Comparison of ENCODE assay signal across 7 cellular contexts in the genomic region with DNA sequence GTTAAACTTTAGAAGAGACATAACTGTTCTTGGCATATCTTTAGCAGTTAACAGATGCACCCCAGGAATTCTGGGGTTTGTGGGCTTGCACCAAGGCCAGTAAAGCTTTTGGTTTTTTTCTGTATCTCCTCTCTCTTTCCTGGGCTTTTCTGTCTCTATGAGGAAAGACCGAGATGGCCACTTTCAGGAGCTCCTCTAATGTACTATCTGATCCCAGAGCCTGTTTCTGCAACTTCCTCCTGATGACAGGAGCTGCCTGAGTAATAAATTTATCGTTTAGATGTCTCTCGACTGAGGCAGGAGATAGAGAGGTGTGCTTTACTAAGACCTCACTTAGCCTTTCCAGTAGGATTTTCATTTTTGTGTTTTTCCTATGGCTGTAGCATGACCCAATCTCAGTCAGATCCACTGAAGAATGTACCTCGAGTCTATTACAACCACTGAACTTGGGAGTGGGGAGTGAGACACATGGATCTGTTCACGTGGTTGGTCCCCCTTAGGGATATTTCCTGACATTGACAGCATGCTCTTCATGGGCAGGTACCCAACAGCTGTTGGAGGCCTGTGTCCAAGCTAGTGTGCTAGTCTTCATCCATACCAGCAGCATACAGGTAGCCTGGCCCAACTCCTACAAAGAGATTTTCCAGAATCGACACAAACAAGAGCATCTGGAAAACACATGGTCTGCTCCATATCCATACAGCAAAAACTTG. TPM values are rescaled to one million over a fixed set of nuclear protein-coding genes. Genes with fewer than 3 reads are reported as not detected.
"Had no signal": no experiment of that assay in that cellular context is flagged by ENCODE, and none has a peak within 500 bp of the region (broad histone marks: within the 10 kb centered on the region; RNA-seq: fewer than 3 reads in every experiment).

No MANE protein-coding gene starts in this region.

- H3K36me3 Mint-ChIP-seq: IgD-negative memory B cell had no signal

- DNase-seq: GM23248, H9, HCEC 1CT had no signal

- H3K4me1 Mint-ChIP-seq: IgD-negative memory B cell had no signal

- H3K4me3 Mint-ChIP-seq: H9, IgD-negative memory B cell had no signal

- H3K9me3 Mint-ChIP-seq: H9, IgD-negative memory B cell had no signal

- H3K27ac ChIP-seq: GM23248 had no signal

- H3K27ac Mint-ChIP-seq: H9, IgD-negative memory B cell had no signal

- ATAC-seq: HepG2 had no signal

- H3K4me3 ChIP-seq: GM23248 had no signal

RNA-seq across cellular contexts. Expression of a gene that starts 34.4 kb away (rescaled TPM):
- total RNA-seq: GM23248, H1, H9, HepG2, HT-29 had no signal

RNA-seq across cellular contexts. Expression of a gene that starts 57.7 kb away (rescaled TPM):
- total RNA-seq: GM23248, H1, H9, HepG2, HT-29 had no signal
